ENCODE assay signal across 8 cellular contexts in the genomic region with DNA sequence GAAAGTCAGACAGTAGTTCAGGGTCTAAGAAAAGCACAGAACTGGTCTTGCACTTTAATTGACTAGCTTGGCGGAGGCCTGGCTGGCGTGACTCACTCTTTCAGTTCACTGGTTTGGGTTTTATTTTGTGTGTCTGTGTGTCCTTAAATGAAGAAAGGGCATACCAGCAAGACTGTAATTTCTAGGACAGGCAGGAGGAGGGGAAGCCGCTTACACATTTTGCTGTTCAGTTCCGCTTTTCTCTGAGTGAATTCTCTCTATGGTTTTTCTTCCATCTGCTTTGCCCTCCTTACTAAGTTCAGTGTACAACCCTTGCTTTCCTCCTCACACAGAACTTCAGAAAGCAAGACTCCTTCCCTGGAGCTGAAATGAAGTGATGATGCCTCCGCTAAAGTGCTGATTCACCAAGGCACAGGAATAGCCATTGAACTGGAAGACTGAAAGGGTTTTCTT.
DNase-seq lines count a peak whose midpoint lies in the region; ATAC-seq and TF ChIP-seq lines count a peak whose summit lies in the region.

No MANE protein-coding gene starts in this region.

- POLR2A ChIA-PET in MCF 10A (lab: Yijun Ruan, JAX), result no interaction called here
- POLR2A ChIA-PET in activated CD4-positive, alpha-beta T cell treated with anti-CD3 and anti-CD28 coated beads, Interleukin-2, amount 10 ng/mL, durations not matched to agents 7 days and 5 days (lab: Charles Lee), result no interaction called here

- H3K4me1 ChIP-seq in breast epithelium (no peaks in the 10 kb centered on the region), adrenal gland (replicated peaks in 1 of 2) (peaks cover 34 to 60% of the 10 kb centered on the region in 2 donors)

- WGBS in adrenal gland, 4 donors, result 29 to 30% (median 29%) methylated on average over 5 of the region's 5 CpGs

- no peak for TF ChIP-seq CTCF in breast epithelium (IDR thresholded peaks at IDR 0.05)
- TF ChIP-seq CTCF in MCF 10A (IDR thresholded peaks at IDR 0.05; ENCODE audit: unreplicated experiment), result no peak
- peak in 4 of 6 experiments; percentile 7 to 19 (median 13) for TF ChIP-seq CTCF in adrenal gland (IDR thresholded peaks at IDR 0.05)

- no peak for TF ChIP-seq POLR2A in breast epithelium (IDR thresholded peaks at IDR 0.05)
- peak; percentile 12 to 77 for TF ChIP-seq POLR2A in adrenal gland (IDR thresholded peaks at IDR 0.05)

- DNase-seq in breast epithelium (ENCODE audit: low spot score in 2 of 2) (no peak), MCF 10A (ENCODE audit: unreplicated experiment) (no peak), adrenal gland (peak; percentile 64 to 90 (median 77)), memory B cell (ENCODE audit: low spot score in 2 of 2) (peak; percentile 28 to 34), HK-2 (ENCODE audit: unreplicated experiment) (no peak), NCI-H226 (no peak)
- DNase-seq in activated CD4-positive, alpha-beta T cell treated with anti-CD3 and anti-CD28 coated beads, Interleukin-2, amount 10 ng/mL, durations not matched to agents 7 days and 5 days, result no peak

- intact Hi-C loops in breast epithelium (cut with DNase I; ENCODE audit: low total_unique reads), result no loop called here
- intact Hi-C loops in MCF 10A (cut with micrococcal nuclease), result loop anchor here (5.0 kb wide), 1 partner anchor 525 kb away; no protein-coding TSS in a partner anchor
- intact Hi-C loops in adrenal gland (cut with DNase I), result loop anchor here (5.0 to 10.0 kb wide), 2 partner anchors 150 to 153 kb away; partner anchors contain the start of gene MEF2C (in 2 of the 2)

- peak; percentile 49 for ATAC-seq in HG03139 (IDR thresholded peaks at IDR 0.05; ENCODE audit: unreplicated experiment)
- ATAC-seq in memory B cell (ENCODE audit: low read depth), result peak; percentile 31

- no peaks in the 10 kb centered on the region for H3K9me3 Mint-ChIP-seq in MCF 10A (ENCODE audit: unreplicated experiment)
- H3K9me3 Mint-ChIP-seq in memory B cell, result no peaks in the 10 kb centered on the region
- H3K9me3 Mint-ChIP-seq in activated CD4-positive, alpha-beta T cell treated with anti-CD3 and anti-CD28 coated beads, Interleukin-2, amount 10 ng/mL, durations not matched to agents 7 days and 5 days, result no peaks in the 10 kb centered on the region

- H3K27ac ChIP-seq in breast epithelium (peak overlapping the region; percentile 10 to 55), adrenal gland (peak overlapping the region; percentile 57 to 90 (median 68))

- H3K27ac Mint-ChIP-seq in MCF 10A (ENCODE audit: low read depth, unreplicated experiment) (no peak overlapping the region), memory B cell (peak overlapping the region; percentile 91)
- H3K27ac Mint-ChIP-seq in activated CD4-positive, alpha-beta T cell treated with anti-CD3 and anti-CD28 coated beads, Interleukin-2, amount 10 ng/mL, durations not matched to agents 7 days and 5 days, result no peak overlapping the region

- H3K27me3 ChIP-seq in breast epithelium (no peaks in the 10 kb centered on the region), adrenal gland (no peaks in the 10 kb centered on the region)

- H3K4me3 ChIP-seq in breast epithelium (no peak overlapping the region), adrenal gland (peak overlapping the region in 2 of 4 donors; percentile 9 to 22)

- H3K36me3 Mint-ChIP-seq in MCF 10A (ENCODE audit: insufficient read depth, unreplicated experiment), result no peaks in the 10 kb centered on the region
- peaks cover 16% of the 10 kb centered on the region for H3K36me3 Mint-ChIP-seq in memory B cell
- no peaks in the 10 kb centered on the region for H3K36me3 Mint-ChIP-seq in activated CD4-positive, alpha-beta T cell treated with anti-CD3 and anti-CD28 coated beads, Interleukin-2, amount 10 ng/mL, durations not matched to agents 7 days and 5 days (ENCODE audit: low read depth)

- H3K9me3 ChIP-seq in breast epithelium, result no peaks in the 10 kb centered on the region
- H3K9me3 ChIP-seq in adrenal gland (replicated peaks in 1 of 3), result no peaks in the 10 kb centered on the region

- no peak overlapping the region for H3K4me3 Mint-ChIP-seq in MCF 10A (ENCODE audit: unreplicated experiment)
- H3K4me3 Mint-ChIP-seq in memory B cell, result peak overlapping the region; percentile 61
- H3K4me3 Mint-ChIP-seq in activated CD4-positive, alpha-beta T cell treated with anti-CD3 and anti-CD28 coated beads, Interleukin-2, amount 10 ng/mL, durations not matched to agents 7 days and 5 days, result no peak overlapping the region

- CTCF ChIA-PET in MCF 10A (lab: Yijun Ruan, JAX), result interaction anchor here (0.6 to 10.7 kb wide), 8 partner anchors 9 to 1871 kb away, joined by 3 to 114 read pairs (median 4); no protein-coding TSS in a partner anchor
- CTCF ChIA-PET in activated CD4-positive, alpha-beta T cell treated with anti-CD3 and anti-CD28 coated beads, Interleukin-2, amount 10 ng/mL, durations not matched to agents 7 days and 5 days (lab: Charles Lee), result no interaction called here

- H3K36me3 ChIP-seq in breast epithelium (no peaks in the 10 kb centered on the region), adrenal gland (replicated peaks in 1 of 2) (peaks cover 0 to 24% of the 10 kb centered on the region in 2 donors)

- no TSS peak for BruUV-seq in MCF 10A (replicated peaks; lab: Mats Ljungman, UMichigan)

- H3K27me3 Mint-ChIP-seq in MCF 10A (ENCODE audit: insufficient read depth, unreplicated experiment), result peaks cover 72% of the 10 kb centered on the region
- no peaks in the 10 kb centered on the region for H3K27me3 Mint-ChIP-seq in memory B cell
- peaks cover 11% of the 10 kb centered on the region for H3K27me3 Mint-ChIP-seq in activated CD4-positive, alpha-beta T cell treated with anti-CD3 and anti-CD28 coated beads, Interleukin-2, amount 10 ng/mL, durations not matched to agents 7 days and 5 days

- H3K4me1 Mint-ChIP-seq in MCF 10A (ENCODE audit: insufficient read depth, unreplicated experiment) (no peaks in the 10 kb centered on the region), memory B cell (peaks cover 43% of the 10 kb centered on the region)
- no peaks in the 10 kb centered on the region for H3K4me1 Mint-ChIP-seq in activated CD4-positive, alpha-beta T cell treated with anti-CD3 and anti-CD28 coated beads, Interleukin-2, amount 10 ng/mL, durations not matched to agents 7 days and 5 days

Comparison
In these comparisons a context has a peak if more than half of its experiments do, and no peak if none do; other contexts are left out.
1. DNase-seq: peak in adrenal gland (7 of 7) and memory B cell (2 of 2); none in breast epithelium (0 of 2), MCF 10A (single experiment), HK-2 (single experiment), activated CD4-positive, alpha-beta T cell treated with anti-CD3 and anti-CD28 coated beads, Interleukin-2, amount 10 ng/mL, durations not matched to agents 7 days and 5 days (single experiment) and NCI-H226 (single experiment).
2. CTCF ChIP-seq: peak in adrenal gland (4 of 6); none in breast epithelium (0 of 3) and MCF 10A (single experiment).